8 cellular contexts compared by ENCODE assay signal in the genomic region with DNA sequence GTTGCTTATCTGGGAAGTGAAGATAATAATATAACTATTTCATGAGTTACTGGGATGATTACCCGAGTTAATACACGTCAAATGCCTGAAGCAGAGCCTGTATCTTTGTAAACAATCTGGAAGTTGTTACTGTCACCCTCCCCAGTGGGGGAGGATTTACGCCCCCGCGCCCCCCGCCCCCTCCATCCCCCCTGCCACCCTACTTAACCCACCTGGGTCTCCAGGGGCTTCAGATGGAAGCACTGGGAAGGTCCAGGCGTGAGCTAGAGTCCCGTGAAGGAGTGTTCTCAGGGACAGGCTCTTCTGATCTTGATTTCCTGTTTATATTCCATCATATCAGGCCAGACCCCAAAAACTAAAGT. TPM values are rescaled to one million over a fixed set of nuclear protein-coding genes. Genes with fewer than 3 reads are reported as not detected.
A peak's percentile ranks its signal among the peaks of the same experiment; 100 is the strongest.
DNase-seq lines count a peak whose midpoint lies in the region; ATAC-seq and TF ChIP-seq lines count a peak whose summit lies in the region.

No MANE protein-coding gene starts in this region.

- H3K27me3 ChIP-seq in kidney epithelial cell (ENCODE audit: control insufficient read depth, insufficient read depth, low read length) (no peaks in the 10 kb centered on the region), thoracic aorta (replicated peaks; ENCODE audit: insufficient read depth) (no peaks in the 10 kb centered on the region)

- peaks cover 0 to 11% of the 10 kb centered on the region in 2 donors for H3K4me1 ChIP-seq in thoracic aorta (ENCODE audit: control insufficient read depth in 1 of 2, low read depth in 2 of 2)

- ATAC-seq in thoracic aorta (ENCODE audit: insufficient number of reproducible peaks, low FRiP score, low read depth) (no peak), HG02938 (IDR thresholded peaks at IDR 0.05; ENCODE audit: unreplicated experiment) (no peak)

- H3K36me3 ChIP-seq in kidney epithelial cell (ENCODE audit: control insufficient read depth, insufficient read depth, low read length) (no peaks in the 10 kb centered on the region), thoracic aorta (no peaks in the 10 kb centered on the region)

- no peak for DNase-seq in activated T-cell treated with anti-CD3 and anti-CD28 coated beads, Interleukin-2, amount 50 U/mL, for 24 hours
- no peak for DNase-seq in activated T-cell treated with anti-CD3 and anti-CD28 coated beads, Interleukin-2, amount 50 U/mL, for 1 hour
- DNase-seq in activated naive CD8-positive, alpha-beta T cell treated with anti-CD3 and anti-CD28 coated beads for 36 hours = no peak
- DNase-seq in kidney epithelial cell (ENCODE audit: low read depth) (no peak), thoracic aorta (ENCODE audit: low spot score) (no peak), NCI-H2081 (lab: John Stamatoyannopoulos, UW) (no peak), superior temporal gyrus (ENCODE audit: extremely low spot score) (no peak)

- H3K36me3 Mint-ChIP-seq in activated T-cell treated with anti-CD3 and anti-CD28 coated beads, Interleukin-2, amount 50 U/mL, for 24 hours (ENCODE audit: low read depth) = peaks cover 38% of the 10 kb centered on the region
- H3K36me3 Mint-ChIP-seq in activated naive CD8-positive, alpha-beta T cell treated with anti-CD3 and anti-CD28 coated beads for 36 hours = peaks cover 21% of the 10 kb centered on the region

- H3K4me3 ChIP-seq in kidney epithelial cell (ENCODE audit: low read depth, low read length) (peak overlapping the region; percentile 96), thoracic aorta (peak overlapping the region; percentile 94)

- H3K9me3 ChIP-seq in thoracic aorta = no peaks in the 10 kb centered on the region

- TF ChIP-seq CTCF in kidney epithelial cell (IDR thresholded peaks at IDR 0.05; ENCODE audit: insufficient read depth, low read length, poor library complexity, severe bottlenecking) (no peak), thoracic aorta (IDR thresholded peaks at IDR 0.05) (no peak)

- peaks cover 3% of the 10 kb centered on the region for H3K27me3 Mint-ChIP-seq in activated T-cell treated with anti-CD3 and anti-CD28 coated beads, Interleukin-2, amount 50 U/mL, for 24 hours
- H3K27me3 Mint-ChIP-seq in activated naive CD8-positive, alpha-beta T cell treated with anti-CD3 and anti-CD28 coated beads for 36 hours = no peaks in the 10 kb centered on the region

- peak overlapping the region; percentile 98 for H3K27ac Mint-ChIP-seq in activated T-cell treated with anti-CD3 and anti-CD28 coated beads, Interleukin-2, amount 50 U/mL, for 24 hours
- H3K27ac Mint-ChIP-seq in activated naive CD8-positive, alpha-beta T cell treated with anti-CD3 and anti-CD28 coated beads for 36 hours = peak overlapping the region; percentile 97

- peaks cover 39% of the 10 kb centered on the region for H3K4me1 Mint-ChIP-seq in activated T-cell treated with anti-CD3 and anti-CD28 coated beads, Interleukin-2, amount 50 U/mL, for 24 hours (ENCODE audit: low read depth)
- peaks cover 27% of the 10 kb centered on the region for H3K4me1 Mint-ChIP-seq in activated naive CD8-positive, alpha-beta T cell treated with anti-CD3 and anti-CD28 coated beads for 36 hours

- no peaks in the 10 kb centered on the region for H3K9me3 Mint-ChIP-seq in activated T-cell treated with anti-CD3 and anti-CD28 coated beads, Interleukin-2, amount 50 U/mL, for 24 hours
- H3K9me3 Mint-ChIP-seq in activated naive CD8-positive, alpha-beta T cell treated with anti-CD3 and anti-CD28 coated beads for 36 hours = no peaks in the 10 kb centered on the region

- H3K27ac ChIP-seq in thoracic aorta = peak overlapping the region; percentile 27 to 49

- peak overlapping the region; percentile 99 for H3K4me3 Mint-ChIP-seq in activated T-cell treated with anti-CD3 and anti-CD28 coated beads, Interleukin-2, amount 50 U/mL, for 24 hours
- peak overlapping the region; percentile 87 for H3K4me3 Mint-ChIP-seq in activated naive CD8-positive, alpha-beta T cell treated with anti-CD3 and anti-CD28 coated beads for 36 hours

RNA-seq across cellular contexts. Expression of gene PPA1, which starts 0.7 kb away (rescaled TPM):
- 100 to 1,000 TPM; 388 to 397 TPM for total RNA-seq in activated naive CD8-positive, alpha-beta T cell treated with anti-CD3 and anti-CD28 coated beads for 36 hours
- 179 and 201 TPM in 2 replicates for total RNA-seq in kidney epithelial cell
- total RNA-seq in thoracic aorta = 10 to 100 TPM; 55.9 to 76.1 TPM

RNA-seq across cellular contexts. Expression of gene NPFFR1, which starts 49.9 kb away (rescaled TPM):
- total RNA-seq in activated naive CD8-positive, alpha-beta T cell treated with anti-CD3 and anti-CD28 coated beads for 36 hours = not detected
- total RNA-seq in kidney epithelial cell (0.04 and 0.21 TPM in 2 replicates), thoracic aorta (under 1 TPM in 1 of 2 donors, not detected in 1; 0.14 TPM)
